Comparison of ENCODE assay signal across 12 cellular contexts in the genomic region with DNA sequence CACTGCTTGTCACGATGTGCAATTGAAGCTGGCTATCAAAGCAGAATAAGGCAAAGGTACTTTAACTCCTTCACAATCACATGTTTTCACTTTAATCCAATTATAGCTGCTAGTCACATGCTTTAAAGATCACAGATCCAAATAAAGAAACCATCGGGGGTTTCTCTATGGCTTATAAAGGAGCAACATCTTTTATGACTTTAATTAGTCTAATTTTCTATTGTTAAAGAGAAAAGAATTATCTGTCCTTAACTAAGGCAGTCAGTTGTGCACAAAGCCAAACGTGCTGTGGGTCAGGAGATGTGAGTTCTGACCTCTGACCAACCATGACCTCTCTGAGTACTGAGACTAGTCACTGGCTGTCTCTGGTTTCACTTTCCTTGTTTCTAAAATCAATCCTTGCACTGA.
DNase-seq lines count a peak whose midpoint lies in the region; ATAC-seq and TF ChIP-seq lines count a peak whose summit lies in the region.
"Had no signal": no experiment of that assay in that cellular context is flagged by ENCODE, and none has a peak within 500 bp of the region (broad histone marks: within the 10 kb centered on the region; RNA-seq: fewer than 3 reads in every experiment).

No MANE protein-coding gene starts in this region.

- H3K4me3 ChIP-seq in Peyer's patch, result no peak overlapping the region
- H3K4me3 ChIP-seq: thyroid gland had no signal

- DNase-seq in Right ventricle myocardium superior, result no peak
- DNase-seq in SHP77 treated with DMSO at 0.1 percent for 48 hours (lab: John Stamatoyannopoulos, UW), result no peak
- no peak for DNase-seq in NCI-H226
- DNase-seq in Peyer's patch, result no peak
- DNase-seq in UCSD-AML1 (lab: John Stamatoyannopoulos, UW; ENCODE audit: unreplicated experiment), result no peak
- DNase-seq: activated naive CD8-positive, alpha-beta T cell treated with anti-CD3 and anti-CD28 coated beads, Interleukin-2, amount 10 ng/mL, durations not matched to agents 7 days and 5 days; T-helper 9 cell had no signal

- ATAC-seq in GM18519 (IDR thresholded peaks at IDR 0.05; ENCODE audit: low FRiP score, unreplicated experiment) (peak; percentile 93), GM21360 (IDR thresholded peaks at IDR 0.05; ENCODE audit: unreplicated experiment) (peak; percentile 96), HG03066 (IDR thresholded peaks at IDR 0.05; ENCODE audit: low read depth, unreplicated experiment) (peak; percentile 97), Right ventricle myocardium superior (ENCODE audit: poor library complexity) (peak; percentile 81)

- H3K27me3 ChIP-seq in Peyer's patch, result no peaks in the 10 kb centered on the region
- H3K27me3 ChIP-seq: thyroid gland had no signal

- no peak for TF ChIP-seq POLR2A in Peyer's patch (IDR thresholded peaks at IDR 0.05)

- H3K9me3 ChIP-seq in Peyer's patch, result no peaks in the 10 kb centered on the region
- H3K9me3 ChIP-seq: thyroid gland had no signal

- no peaks in the 10 kb centered on the region for H3K4me1 ChIP-seq in Peyer's patch

- H3K27ac ChIP-seq in Peyer's patch, result no peak overlapping the region
- H3K27ac ChIP-seq: epithelial cell of prostate, thyroid gland had no signal

- no peak for TF ChIP-seq CTCF in Peyer's patch (IDR thresholded peaks at IDR 0.05)

- H3K36me3 ChIP-seq in Peyer's patch, result no peaks in the 10 kb centered on the region
- H3K36me3 ChIP-seq: thyroid gland had no signal

- intact Hi-C loops in Right ventricle myocardium superior (cut with DNase I), result no loop called here
